ENCODE assay signal across 8 cellular contexts in the genomic region with DNA sequence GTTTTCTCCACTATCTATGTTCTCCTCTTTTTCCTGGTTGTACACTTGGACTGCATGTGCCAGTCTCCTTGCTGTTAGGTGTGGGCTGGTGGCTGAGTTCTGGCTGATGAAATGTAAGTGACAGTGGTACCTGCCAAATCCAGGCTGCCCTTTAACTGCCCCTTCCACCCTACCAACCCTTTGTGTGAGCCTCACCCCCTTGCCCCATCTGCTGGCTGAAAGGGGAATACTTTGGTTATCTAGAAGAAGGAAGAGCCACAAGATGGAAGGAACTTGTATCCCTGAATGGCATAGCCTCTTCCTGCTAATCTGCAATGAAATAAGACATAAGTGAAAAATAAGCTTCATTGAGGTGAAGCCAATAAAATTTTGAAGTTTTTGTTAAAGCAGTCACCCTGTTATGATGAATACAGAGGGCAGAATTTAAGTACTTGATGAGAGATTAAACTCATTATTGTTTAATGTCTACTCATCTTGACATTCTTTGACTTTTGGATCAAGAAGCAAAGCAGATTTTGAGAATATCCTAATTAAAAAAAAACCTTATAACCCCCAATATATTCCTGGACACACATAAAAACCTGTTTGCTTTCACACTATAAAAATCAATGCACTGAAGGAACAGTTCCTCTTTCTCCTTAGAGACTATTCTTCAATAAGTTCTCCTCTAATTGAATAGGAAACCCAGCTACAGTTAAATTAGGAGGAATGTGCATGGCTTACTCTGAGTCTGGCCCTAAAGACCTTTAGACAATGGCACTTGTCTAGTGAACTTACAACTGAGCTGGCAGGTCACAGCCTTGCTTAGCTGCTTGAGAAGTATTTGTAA.
DNase-seq lines count a peak whose midpoint lies in the region; ATAC-seq, FAIRE-seq and TF ChIP-seq lines count a peak whose summit lies in the region.

No MANE protein-coding gene starts in this region.

- DNase-seq in NCI-H82 treated with DMSO at 0.1 percent for 48 hours (lab: John Stamatoyannopoulos, UW; ENCODE audit: unreplicated experiment) (peak; percentile 35), immature natural killer cell (peak; percentile 40 to 53 (median 46)), RCC 7860 (ENCODE audit: low spot score) (no peak), hippocampal formation (lab: John Stamatoyannopoulos, UW) (no peak), mesothelial cell of epicardium (ENCODE audit: low spot score in 2 of 2, unreplicated experiment in 2 of 2) (no peak)
- peak; percentile 32 for DNase-seq in activated T-helper 2 cell treated with anti-CD3 and anti-CD28 coated beads, Interferon-gamma antibody, Interleukin-2, Interleukin-4, amounts not matched to agents 10 μg/mL and 5 μg/mL and 100 μg/mL, durations not matched to agents 14 hours and 24 hours and 36 hours (ENCODE audit: low spot score)

- H3K4me3 Mint-ChIP-seq in activated T-helper 2 cell treated with anti-CD3 and anti-CD28 coated beads, Interferon-gamma antibody, Interleukin-2, Interleukin-4, amounts not matched to agents 10 μg/mL and 5 μg/mL and 100 μg/mL, durations not matched to agents 14 hours and 24 hours and 36 hours (ENCODE audit: low read depth) = no peak overlapping the region
- H3K4me3 Mint-ChIP-seq in immature natural killer cell (peak overlapping the region in 2 of 5 donors; percentile 34 to 46), mesothelial cell of epicardium (no peak overlapping the region)

- no peaks in the 10 kb centered on the region for H3K27me3 Mint-ChIP-seq in activated T-helper 2 cell treated with anti-CD3 and anti-CD28 coated beads, Interferon-gamma antibody, Interleukin-2, Interleukin-4, amounts not matched to agents 10 μg/mL and 5 μg/mL and 100 μg/mL, durations not matched to agents 14 hours and 24 hours and 36 hours (ENCODE audit: low read depth)
- peaks cover 0 to 3% (median 2%) of the 10 kb centered on the region in 3 donors for H3K27me3 Mint-ChIP-seq in immature natural killer cell (ENCODE audit: low read depth in 3 of 3)
- no peaks in the 10 kb centered on the region for H3K27me3 Mint-ChIP-seq in mesothelial cell of epicardium (ENCODE audit: low read depth)

- intact Hi-C loops in activated T-helper 2 cell treated with anti-CD3 and anti-CD28 coated beads, Interferon-gamma antibody, Interleukin-2, Interleukin-4, amounts not matched to agents 10 μg/mL and 5 μg/mL and 100 μg/mL, durations not matched to agents 14 hours and 24 hours and 36 hours (cut with micrococcal nuclease) = loop anchor here (5.0 to 10.0 kb wide), 4 partner anchors 63 to 1026 kb away; no protein-coding TSS in a partner anchor

- no peaks in the 10 kb centered on the region for H3F3A ChIP-seq in DOHH2 (ENCODE audit: control insufficient read depth, insufficient read depth)

- peaks cover 7% of the 10 kb centered on the region for H3K36me3 Mint-ChIP-seq in activated T-helper 2 cell treated with anti-CD3 and anti-CD28 coated beads, Interferon-gamma antibody, Interleukin-2, Interleukin-4, amounts not matched to agents 10 μg/mL and 5 μg/mL and 100 μg/mL, durations not matched to agents 14 hours and 24 hours and 36 hours (ENCODE audit: low read depth)
- peaks cover 0 to 4% (median 3%) of the 10 kb centered on the region in 3 donors for H3K36me3 Mint-ChIP-seq in immature natural killer cell
- H3K36me3 Mint-ChIP-seq in mesothelial cell of epicardium = no peaks in the 10 kb centered on the region

- H3K36me3 ChIP-seq in DOHH2 (ENCODE audit: control insufficient read depth, low read length) = no peaks in the 10 kb centered on the region

- H3K27ac ChIP-seq in DOHH2 (ENCODE audit: low read depth, low read length) = no peak overlapping the region

- FAIRE-seq in RCC 7860 (lab: Jason Lieb, UNC) = no peak

- H3K4me2 ChIP-seq in DOHH2 (ENCODE audit: low read length) = peak overlapping the region; percentile 49

- peak; percentile 33 for ATAC-seq in HG02798 (IDR thresholded peaks at IDR 0.05; ENCODE audit: poor library complexity, unreplicated experiment)

- peaks cover 41% of the 10 kb centered on the region for H3K4me1 Mint-ChIP-seq in activated T-helper 2 cell treated with anti-CD3 and anti-CD28 coated beads, Interferon-gamma antibody, Interleukin-2, Interleukin-4, amounts not matched to agents 10 μg/mL and 5 μg/mL and 100 μg/mL, durations not matched to agents 14 hours and 24 hours and 36 hours (ENCODE audit: low read depth)
- H3K4me1 Mint-ChIP-seq in immature natural killer cell (peaks cover 38 to 45% of the 10 kb centered on the region in 2 donors), mesothelial cell of epicardium (peaks cover 16% of the 10 kb centered on the region)

- TF ChIP-seq CTCF in DOHH2 (IDR thresholded peaks at IDR 0.05; ENCODE audit: low read depth, low read length, poor library complexity, severe bottlenecking) = peak; percentile 89
- TF ChIP-seq CTCF in mesothelial cell of epicardium (IDR thresholded peaks at IDR 0.05; ENCODE audit: unreplicated experiment) = no peak

- no peaks in the 10 kb centered on the region for H4K20me1 ChIP-seq in DOHH2 (ENCODE audit: control insufficient read depth, insufficient read depth, low read depth, low read length)

- peak overlapping the region; percentile 6; the same call in 1 of the 2 replicates for H3K4me3 ChIP-seq in DOHH2 (ENCODE audit: low read length)

- no peaks in the 10 kb centered on the region for H3K9me3 ChIP-seq in DOHH2 (ENCODE audit: control insufficient read depth, insufficient read depth, low read length)

- H3K27me3 ChIP-seq in DOHH2 (ENCODE audit: control insufficient read depth, low read length) = no peaks in the 10 kb centered on the region

- no peak overlapping the region for H3K27ac Mint-ChIP-seq in activated T-helper 2 cell treated with anti-CD3 and anti-CD28 coated beads, Interferon-gamma antibody, Interleukin-2, Interleukin-4, amounts not matched to agents 10 μg/mL and 5 μg/mL and 100 μg/mL, durations not matched to agents 14 hours and 24 hours and 36 hours
- peak overlapping the region in 1 of 6 donors; percentile 78 for H3K27ac Mint-ChIP-seq in immature natural killer cell
- no peak overlapping the region for H3K27ac Mint-ChIP-seq in mesothelial cell of epicardium

- no peaks in the 10 kb centered on the region for H3K79me2 ChIP-seq in DOHH2 (ENCODE audit: control insufficient read depth, low read length)

- peaks cover 4% of the 10 kb centered on the region for H3K9me3 Mint-ChIP-seq in activated T-helper 2 cell treated with anti-CD3 and anti-CD28 coated beads, Interferon-gamma antibody, Interleukin-2, Interleukin-4, amounts not matched to agents 10 μg/mL and 5 μg/mL and 100 μg/mL, durations not matched to agents 14 hours and 24 hours and 36 hours
- H3K9me3 Mint-ChIP-seq in immature natural killer cell = no peaks in the 10 kb centered on the region
- H3K9me3 Mint-ChIP-seq in mesothelial cell of epicardium = peaks cover 9% of the 10 kb centered on the region

- no peaks in the 10 kb centered on the region for H3K9me2 ChIP-seq in DOHH2 (replicated peaks; ENCODE audit: control insufficient read depth, low read length)

- H3K4me1 ChIP-seq in DOHH2 (ENCODE audit: control insufficient read depth, low read length) = peaks cover 39% of the 10 kb centered on the region

Comparison
In these comparisons a context has a peak if more than half of its experiments do, and no peak if none do; other contexts are left out.
1. DNase-seq: peak in NCI-H82 treated with DMSO at 0.1 percent for 48 hours (single experiment), activated T-helper 2 cell treated with anti-CD3 and anti-CD28 coated beads, Interferon-gamma antibody, Interleukin-2, Interleukin-4, amounts not matched to agents 10 μg/mL and 5 μg/mL and 100 μg/mL, durations not matched to agents 14 hours and 24 hours and 36 hours (single experiment) and immature natural killer cell (3 of 3); none in RCC 7860 (single experiment), hippocampal formation (0 of 2) and mesothelial cell of epicardium (0 of 2).